ENCODE assay signal across 2 cellular contexts in genomic region chr12:32145096-32145495, GRCh38.
TF ChIP-seq lines count a peak whose summit lies in the region.

No MANE protein-coding gene starts in this region.

TF ChIP-seq in HepG2, 621 proteins besides CTCF, POLR2A, EP300 and RAD21:
- TF ChIP-seq CEBPB (IDR thresholded peaks at IDR 0.05; ENCODE audit: borderline replicate concordance, low read depth, low read length), result peak; percentile 15; the same call in 1 of the 2 replicates
- TF ChIP-seq ZZZ3 (CRISPR knock-in tag; IDR thresholded peaks at IDR 0.05; ENCODE audit: borderline replicate concordance), result no peak

TF ChIP-seq in K562, 482 proteins besides CTCF, POLR2A, EP300 and RAD21:
- TF ChIP-seq ZNF717 (CRISPR knock-in tag; IDR thresholded peaks at IDR 0.05) (no peak), CEBPG (CRISPR knock-in tag; IDR thresholded peaks at IDR 0.05) (no peak), CEBPG (tag; conservative IDR thresholded peaks at IDR 0.05 in 1 of 2, IDR thresholded peaks at IDR 0.05 in 1 of 2) (peak in 1 of 2 experiments; percentile 22; a peak in 1 of 4 replicates), ARID2 (IDR thresholded peaks at IDR 0.05) (no peak), CEBPB (tag; IDR thresholded peaks at IDR 0.05) (peak; percentile 22; the same call in 1 of the 2 replicates)
